ENCODE assay signal across 19 cellular contexts in the genomic region with DNA sequence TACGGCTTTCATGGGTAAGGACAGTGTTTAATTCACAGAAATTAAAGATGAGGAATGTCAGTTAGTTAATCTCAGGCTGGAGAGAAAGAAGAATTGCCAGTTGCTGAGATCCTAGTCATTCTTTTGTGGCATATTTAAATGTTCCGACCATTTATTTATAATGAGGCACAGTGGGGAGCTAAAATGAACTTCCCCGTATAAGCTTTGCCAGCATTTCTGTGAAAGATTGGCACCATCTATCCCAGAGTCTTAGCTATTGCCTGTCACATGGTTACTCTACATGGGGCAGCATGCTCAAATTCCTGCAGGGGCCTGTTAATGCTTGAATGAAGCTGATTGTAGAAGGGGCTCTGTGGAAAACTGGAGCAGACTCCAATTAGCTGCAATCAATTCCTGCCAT.
"Had no signal": no experiment of that assay in that cellular context is flagged by ENCODE, and none has a peak within 500 bp of the region (broad histone marks: within the 10 kb centered on the region; RNA-seq: fewer than 3 reads in every experiment).

No MANE protein-coding gene starts in this region.

- H3K9me3 ChIP-seq: testis had no signal

- H3K4me1 ChIP-seq: testis, uterus had no signal

- H3K36me3 Mint-ChIP-seq: activated naive CD8-positive, alpha-beta T cell treated with anti-CD3 and anti-CD28 coated beads, Interleukin-2, amount 10 ng/mL, durations not matched to agents 7 days and 5 days; memory B cell; stimulated activated naive B cell treated with anti-CD40 and anti-IgM and Interleukin-4, amounts not matched to agents 10 μg/mL and 1 μg/mL and 100 μg/mL, for 72 hours had no signal

- DNase-seq: activated CD8-positive, alpha-beta memory T cell treated with anti-CD3 and anti-CD28 coated beads for 24 hours; activated CD8-positive, alpha-beta memory T cell treated with anti-CD3 and anti-CD28 coated beads, Interleukin-2, amount 50 U/mL, for 4 hours; activated naive CD4-positive, alpha-beta T cell treated with Interleukin-2 at 50 U/mL for 16 hours; activated naive CD8-positive, alpha-beta T cell treated with anti-CD3 and anti-CD28 coated beads, Interleukin-2, amount 10 ng/mL, durations not matched to agents 7 days and 5 days; activated T-cell treated with anti-CD3 and anti-CD28 coated beads, Interleukin-2, amount 50 U/mL, for 24 hours; amniotic stem cell; foreskin fibroblast; occipital lobe; posterior cingulate gyrus; stimulated activated CD4-positive, alpha-beta T cell treated with anti-CD3 and anti-CD28 coated beads, Interleukin-2, amount 100 ng/mL, for 48 hours; stimulated activated CD8-positive, alpha-beta memory T cell treated with anti-CD3 and anti-CD28 coated beads, Interleukin-4, amount 100 ng/mL, for 48 hours; stimulated activated naive B cell treated with anti-CD40 and anti-IgM and Interleukin-4, amounts not matched to agents 10 μg/mL and 1 μg/mL and 100 μg/mL, for 72 hours; T-helper 1 cell; testis; trophoblast cell; uterus had no signal

- H3K27ac Mint-ChIP-seq: activated naive CD8-positive, alpha-beta T cell treated with anti-CD3 and anti-CD28 coated beads, Interleukin-2, amount 10 ng/mL, durations not matched to agents 7 days and 5 days; activated T-cell treated with anti-CD3 and anti-CD28 coated beads, Interleukin-2, amount 50 U/mL, for 24 hours; activated T-helper 2 cell treated with anti-CD3 and anti-CD28 coated beads, Interferon-gamma antibody, Interleukin-2, Interleukin-4, amounts not matched to agents 10 μg/mL and 5 μg/mL and 100 μg/mL, durations not matched to agents 14 hours and 24 hours and 36 hours; memory B cell; nephron; stimulated activated naive B cell treated with anti-CD40 and anti-IgM and Interleukin-4, amounts not matched to agents 10 μg/mL and 1 μg/mL and 100 μg/mL, for 72 hours had no signal

- H3K27ac ChIP-seq: testis, uterus had no signal

- H3K27me3 ChIP-seq: testis, uterus had no signal

- H3K4me1 Mint-ChIP-seq: activated naive CD8-positive, alpha-beta T cell treated with anti-CD3 and anti-CD28 coated beads, Interleukin-2, amount 10 ng/mL, durations not matched to agents 7 days and 5 days; memory B cell; nephron; stimulated activated naive B cell treated with anti-CD40 and anti-IgM and Interleukin-4, amounts not matched to agents 10 μg/mL and 1 μg/mL and 100 μg/mL, for 72 hours had no signal

- ATAC-seq: stimulated activated naive B cell treated with anti-CD40 and anti-IgM and Interleukin-4, amounts not matched to agents 10 μg/mL and 1 μg/mL and 100 μg/mL, for 72 hours had no signal

- H3K27me3 Mint-ChIP-seq: activated naive CD8-positive, alpha-beta T cell treated with anti-CD3 and anti-CD28 coated beads, Interleukin-2, amount 10 ng/mL, durations not matched to agents 7 days and 5 days; activated T-cell treated with anti-CD3 and anti-CD28 coated beads, Interleukin-2, amount 50 U/mL, for 24 hours; memory B cell; stimulated activated naive B cell treated with anti-CD40 and anti-IgM and Interleukin-4, amounts not matched to agents 10 μg/mL and 1 μg/mL and 100 μg/mL, for 72 hours had no signal

- H3K36me3 ChIP-seq: uterus had no signal

- H3K4me3 ChIP-seq: testis, uterus had no signal

- H3K4me3 Mint-ChIP-seq: activated naive CD8-positive, alpha-beta T cell treated with anti-CD3 and anti-CD28 coated beads, Interleukin-2, amount 10 ng/mL, durations not matched to agents 7 days and 5 days; activated T-cell treated with anti-CD3 and anti-CD28 coated beads, Interleukin-2, amount 50 U/mL, for 24 hours; memory B cell; nephron; stimulated activated naive B cell treated with anti-CD40 and anti-IgM and Interleukin-4, amounts not matched to agents 10 μg/mL and 1 μg/mL and 100 μg/mL, for 72 hours had no signal
